Comparison of ENCODE assay signal across 1 cellular context in the genomic region with DNA sequence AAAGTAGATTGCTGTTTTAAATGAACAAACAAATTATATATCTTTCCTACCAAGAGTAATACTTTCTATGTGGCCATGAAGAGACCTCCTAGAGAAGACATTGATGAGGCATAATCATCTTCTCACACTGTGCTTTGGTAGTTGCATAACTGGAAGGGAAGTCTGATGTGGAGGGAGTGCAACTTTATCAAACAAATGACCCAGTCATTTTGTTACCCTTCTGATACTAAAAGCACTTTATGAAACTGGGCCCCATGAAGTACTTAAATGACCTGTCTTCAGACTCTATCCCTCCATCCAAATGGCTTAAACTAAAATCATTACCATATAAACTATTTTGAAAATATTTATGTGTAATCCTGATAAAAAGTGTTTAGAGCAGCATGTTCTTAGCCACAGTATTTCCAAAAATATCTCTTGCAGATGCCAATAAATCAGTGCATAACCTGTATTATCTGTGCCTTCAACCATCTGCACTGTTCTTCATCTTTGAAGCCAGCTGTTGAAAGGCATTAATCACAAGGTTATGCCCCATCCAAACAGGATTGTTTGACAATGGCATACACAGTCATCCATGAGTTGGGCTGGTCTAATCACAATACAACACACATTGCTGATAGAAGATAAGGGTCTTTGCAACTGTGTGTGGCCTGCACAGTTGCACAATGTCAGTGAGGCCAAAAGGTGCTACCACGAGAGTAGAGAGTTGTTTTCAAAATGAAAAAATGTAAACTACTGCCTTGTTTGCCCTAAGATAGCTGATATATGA.
TF ChIP-seq lines count a peak whose summit lies in the region.

No MANE protein-coding gene starts in this region.

TF ChIP-seq in K562, 482 proteins besides CTCF, POLR2A, EP300 and RAD21 (continued from another document and continues in another):
- TF ChIP-seq ZNF512 (tag; IDR thresholded peaks at IDR 0.05) (no peak), ZNF717 (CRISPR knock-in tag; IDR thresholded peaks at IDR 0.05) (no peak), ZC3H4 (CRISPR knock-in tag; IDR thresholded peaks at IDR 0.05; ENCODE audit: borderline replicate concordance) (no peak), CCAR2 (IDR thresholded peaks at IDR 0.05; ENCODE audit: low read depth, low read length) (no peak), PHF8 (IDR thresholded peaks at IDR 0.05; ENCODE audit: borderline replicate concordance, low read length) (no peak), ZNF41 (CRISPR knock-in tag; conservative IDR thresholded peaks at IDR 0.05) (no peak; the same call in 1 of the 2 replicates), HSF4 (CRISPR knock-in tag; IDR thresholded peaks at IDR 0.05; ENCODE audit: borderline replicate concordance) (no peak), KLF6 (CRISPR knock-in tag; IDR thresholded peaks at IDR 0.05; ENCODE audit: borderline replicate concordance) (peak; percentile 58; the same call in 1 of the 2 replicates), ZBTB1 (CRISPR knock-in tag; IDR thresholded peaks at IDR 0.05; ENCODE audit: borderline replicate concordance, low read depth) (no peak), XRCC3 (IDR thresholded peaks at IDR 0.05) (no peak), FOXA3 (CRISPR knock-in tag; conservative IDR thresholded peaks at IDR 0.05 in 1 of 2, IDR thresholded peaks at IDR 0.05 in 1 of 2) (peak in 1 of 2 experiments; percentile 69; a peak in 2 of 4 replicates), GATAD2B (IDR thresholded peaks at IDR 0.05; ENCODE audit: borderline replicate concordance) (no peak), THRAP3 (IDR thresholded peaks at IDR 0.05; ENCODE audit: borderline replicate concordance) (no peak), RBM17 (IDR thresholded peaks at IDR 0.05; ENCODE audit: borderline replicate concordance, low read depth, low read length) (no peak), ZBTB12 (CRISPR knock-in tag; IDR thresholded peaks at IDR 0.05) (peak; percentile 59; the same call in 1 of the 2 replicates), FOXP4 (CRISPR knock-in tag; IDR thresholded peaks at IDR 0.05; ENCODE audit: borderline replicate concordance) (no peak), PRDM10 (IDR thresholded peaks at IDR 0.05; ENCODE audit: partially characterized antibody) (no peak), JUNB (CRISPR knock-in tag; conservative IDR thresholded peaks at IDR 0.05) (no peak), NONO (IDR thresholded peaks at IDR 0.05; ENCODE audit: low read depth in 2 of 2, low read length in 1 of 2) (peak in 1 of 2 experiments; percentile 52; a peak in 1 of 4 replicates), RBM15 (IDR thresholded peaks at IDR 0.05; ENCODE audit: insufficient read depth, low read length) (no peak), RAD51 (IDR thresholded peaks at IDR 0.05; ENCODE audit: borderline replicate concordance, low read depth) (no peak), CSDE1 (IDR thresholded peaks at IDR 0.05) (no peak), CAMTA2 (CRISPR knock-in tag; conservative IDR thresholded peaks at IDR 0.05) (no peak), HMG20B (CRISPR knock-in tag; IDR thresholded peaks at IDR 0.05) (no peak), JUN (IDR thresholded peaks at IDR 0.05; ENCODE audit: borderline replicate concordance, low read depth, low read length) (no peak), JUN (CRISPR knock-in tag; IDR thresholded peaks at IDR 0.05; ENCODE audit: borderline replicate concordance) (no peak), U2AF1 (optimal IDR thresholded peaks at IDR 0.05; ENCODE audit: low read depth, low read length) (no peak), KAT7 (CRISPR knock-in tag; IDR thresholded peaks at IDR 0.05; ENCODE audit: borderline replicate concordance) (no peak), ZNF431 (CRISPR knock-in tag; IDR thresholded peaks at IDR 0.05) (no peak), GABPB1 (CRISPR knock-in tag; IDR thresholded peaks at IDR 0.05) (no peak), KAT2B (IDR thresholded peaks at IDR 0.05; ENCODE audit: low read depth, low read length) (no peak), ZKSCAN8 (CRISPR knock-in tag; IDR thresholded peaks at IDR 0.05) (peak; percentile 71; the same call in 1 of the 2 replicates), ZNF436 (CRISPR knock-in tag; IDR thresholded peaks at IDR 0.05) (no peak), ZNF695 (CRISPR knock-in tag; IDR thresholded peaks at IDR 0.05) (no peak), NFE2 (IDR thresholded peaks at IDR 0.05; ENCODE audit: low read depth) (peak; percentile 39; the same call in 1 of the 2 replicates), ZNF239 (CRISPR knock-in tag; IDR thresholded peaks at IDR 0.05) (peak; percentile 40; the same call in 1 of the 2 replicates), RBM14 (IDR thresholded peaks at IDR 0.05; ENCODE audit: borderline replicate concordance, insufficient read depth, low read depth, low read length) (no peak), WHSC1 (IDR thresholded peaks at IDR 0.05; ENCODE audit: low read length) (no peak)
- TF ChIP-seq, protein P1, sequence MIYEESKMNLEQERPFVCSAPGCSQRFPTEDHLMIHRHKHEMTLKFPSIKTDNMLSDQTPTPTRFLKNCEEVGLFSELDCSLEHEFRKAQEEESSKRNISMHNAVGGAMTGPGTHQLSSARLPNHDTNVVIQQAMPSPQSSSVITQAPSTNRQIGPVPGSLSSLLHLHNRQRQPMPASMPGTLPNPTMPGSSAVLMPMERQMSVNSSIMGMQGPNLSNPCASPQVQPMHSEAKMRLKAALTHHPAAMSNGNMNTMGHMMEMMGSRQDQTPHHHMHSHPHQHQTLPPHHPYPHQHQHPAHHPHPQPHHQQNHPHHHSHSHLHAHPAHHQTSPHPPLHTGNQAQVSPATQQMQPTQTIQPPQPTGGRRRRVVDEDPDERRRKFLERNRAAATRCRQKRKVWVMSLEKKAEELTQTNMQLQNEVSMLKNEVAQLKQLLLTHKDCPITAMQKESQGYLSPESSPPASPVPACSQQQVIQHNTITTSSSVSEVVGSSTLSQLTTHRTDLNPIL (CRISPR knock-in tag; IDR thresholded peaks at IDR 0.05), result no peak
- TF ChIP-seq, protein P2, sequence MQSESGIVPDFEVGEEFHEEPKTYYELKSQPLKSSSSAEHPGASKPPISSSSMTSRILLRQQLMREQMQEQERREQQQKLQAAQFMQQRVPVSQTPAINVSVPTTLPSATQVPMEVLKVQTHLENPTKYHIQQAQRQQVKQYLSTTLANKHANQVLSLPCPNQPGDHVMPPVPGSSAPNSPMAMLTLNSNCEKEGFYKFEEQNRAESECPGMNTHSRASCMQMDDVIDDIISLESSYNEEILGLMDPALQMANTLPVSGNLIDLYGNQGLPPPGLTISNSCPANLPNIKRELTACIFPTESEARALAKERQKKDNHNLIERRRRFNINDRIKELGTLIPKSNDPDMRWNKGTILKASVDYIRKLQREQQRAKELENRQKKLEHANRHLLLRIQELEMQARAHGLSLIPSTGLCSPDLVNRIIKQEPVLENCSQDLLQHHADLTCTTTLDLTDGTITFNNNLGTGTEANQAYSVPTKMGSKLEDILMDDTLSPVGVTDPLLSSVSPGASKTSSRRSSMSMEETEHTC (IDR thresholded peaks at IDR 0.05), result no peak
- TF ChIP-seq, protein P3, sequence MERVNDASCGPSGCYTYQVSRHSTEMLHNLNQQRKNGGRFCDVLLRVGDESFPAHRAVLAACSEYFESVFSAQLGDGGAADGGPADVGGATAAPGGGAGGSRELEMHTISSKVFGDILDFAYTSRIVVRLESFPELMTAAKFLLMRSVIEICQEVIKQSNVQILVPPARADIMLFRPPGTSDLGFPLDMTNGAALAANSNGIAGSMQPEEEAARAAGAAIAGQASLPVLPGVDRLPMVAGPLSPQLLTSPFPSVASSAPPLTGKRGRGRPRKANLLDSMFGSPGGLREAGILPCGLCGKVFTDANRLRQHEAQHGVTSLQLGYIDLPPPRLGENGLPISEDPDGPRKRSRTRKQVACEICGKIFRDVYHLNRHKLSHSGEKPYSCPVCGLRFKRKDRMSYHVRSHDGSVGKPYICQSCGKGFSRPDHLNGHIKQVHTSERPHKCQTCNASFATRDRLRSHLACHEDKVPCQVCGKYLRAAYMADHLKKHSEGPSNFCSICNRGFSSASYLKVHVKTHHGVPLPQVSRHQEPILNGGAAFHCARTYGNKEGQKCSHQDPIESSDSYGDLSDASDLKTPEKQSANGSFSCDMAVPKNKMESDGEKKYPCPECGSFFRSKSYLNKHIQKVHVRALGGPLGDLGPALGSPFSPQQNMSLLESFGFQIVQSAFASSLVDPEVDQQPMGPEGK (CRISPR knock-in tag; IDR thresholded peaks at IDR 0.05; ENCODE audit: borderline replicate concordance), result no peak
- TF ChIP-seq, protein P4, sequence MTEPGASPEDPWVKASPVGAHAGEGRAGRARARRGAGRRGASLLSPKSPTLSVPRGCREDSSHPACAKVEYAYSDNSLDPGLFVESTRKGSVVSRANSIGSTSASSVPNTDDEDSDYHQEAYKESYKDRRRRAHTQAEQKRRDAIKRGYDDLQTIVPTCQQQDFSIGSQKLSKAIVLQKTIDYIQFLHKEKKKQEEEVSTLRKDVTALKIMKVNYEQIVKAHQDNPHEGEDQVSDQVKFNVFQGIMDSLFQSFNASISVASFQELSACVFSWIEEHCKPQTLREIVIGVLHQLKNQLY (CRISPR knock-in tag; conservative IDR thresholded peaks at IDR 0.05), result no peak
- TF ChIP-seq, protein P5, sequence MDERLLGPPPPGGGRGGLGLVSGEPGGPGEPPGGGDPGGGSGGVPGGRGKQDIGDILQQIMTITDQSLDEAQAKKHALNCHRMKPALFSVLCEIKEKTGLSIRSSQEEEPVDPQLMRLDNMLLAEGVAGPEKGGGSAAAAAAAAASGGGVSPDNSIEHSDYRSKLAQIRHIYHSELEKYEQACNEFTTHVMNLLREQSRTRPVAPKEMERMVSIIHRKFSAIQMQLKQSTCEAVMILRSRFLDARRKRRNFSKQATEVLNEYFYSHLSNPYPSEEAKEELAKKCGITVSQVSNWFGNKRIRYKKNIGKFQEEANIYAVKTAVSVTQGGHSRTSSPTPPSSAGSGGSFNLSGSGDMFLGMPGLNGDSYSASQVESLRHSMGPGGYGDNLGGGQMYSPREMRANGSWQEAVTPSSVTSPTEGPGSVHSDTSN (CRISPR knock-in tag; IDR thresholded peaks at IDR 0.05; ENCODE audit: low read depth), result peak; percentile 25; the same call in 1 of the 2 replicates
- TF ChIP-seq, protein P5 (tag; conservative IDR thresholded peaks at IDR 0.05; ENCODE audit: low read depth), result peak; percentile 94
